Comparison of ENCODE assay signal across 1 cellular context in genomic region chr12:54034784-54035310, GRCh38.
TF ChIP-seq lines count a peak whose summit lies in the region.

No MANE protein-coding gene starts in this region.

TF ChIP-seq in H1, 55 proteins besides CTCF, POLR2A, EP300 and RAD21:
- TF ChIP-seq CTBP2 (IDR thresholded peaks at IDR 0.05; ENCODE audit: borderline replicate concordance, insufficient read depth, insufficient read length, low read length) (no peak), HDAC2 (IDR thresholded peaks at IDR 0.05; ENCODE audit: borderline replicate concordance in 1 of 2, low read depth in 2 of 2, low read length in 2 of 2) (no peak), SUZ12 (IDR thresholded peaks at IDR 0.05; ENCODE audit: low read length) (peak; percentile 90), TBP (IDR thresholded peaks at IDR 0.05; ENCODE audit: low read depth, low read length) (no peak), TEAD4 (IDR thresholded peaks at IDR 0.05; ENCODE audit: low read depth, low read length) (no peak), CBX8 (IDR thresholded peaks at IDR 0.05; ENCODE audit: borderline replicate concordance, low read depth, low read length) (peak; percentile 37; the same call in 1 of the 2 replicates), EZH2 (IDR thresholded peaks at IDR 0.05; ENCODE audit: low read depth, low read length, severe bottlenecking) (peak; percentile 94)
